In the genomic region with DNA sequence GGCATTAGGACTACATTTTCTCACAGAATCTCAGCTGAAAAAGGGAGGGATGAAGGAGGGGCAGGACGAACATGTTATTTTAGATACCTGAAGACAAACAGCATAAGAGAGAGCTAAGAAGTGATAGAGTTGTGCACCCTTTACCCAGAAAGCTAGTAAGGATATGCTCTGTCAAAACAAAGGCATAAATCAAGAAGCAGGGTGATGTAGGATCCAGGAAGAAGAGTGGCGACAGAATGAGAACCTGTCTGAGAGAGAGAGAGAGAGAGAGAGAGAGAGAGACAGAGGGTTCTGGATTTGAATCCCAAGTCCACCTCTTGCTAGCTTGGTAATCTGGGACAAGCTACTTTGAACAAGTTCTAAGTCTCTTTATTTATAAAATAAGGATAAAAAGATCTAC, we compare ENCODE assay signal across 23 cellular contexts.
"Had no signal": no experiment of that assay in that cellular context is flagged by ENCODE, and none has a peak within 500 bp of the region (broad histone marks: within the 10 kb centered on the region; RNA-seq: fewer than 3 reads in every experiment).

No MANE protein-coding gene starts in this region.

- DNase-seq: effector memory CD8-positive, alpha-beta T cell; foreskin fibroblast; kidney; left cardiac atrium; left ventricle myocardium inferior; lower lobe of right lung; midbrain; occipital lobe; psoas muscle; retina; right lobe of liver; stimulated activated CD4-positive, alpha-beta T cell treated with anti-CD3 and anti-CD28 coated beads, Interleukin-4, amount 100 ng/mL, for 1 hour; stimulated activated CD8-positive, alpha-beta memory T cell treated with anti-CD3 and anti-CD28 coated beads, Interleukin-4, amount 100 ng/mL, for 48 hours; stimulated activated naive CD8-positive, alpha-beta T cell treated with anti-CD3 and anti-CD28 coated beads, Interleukin-15, Interleukin-2, amounts not matched to agents 100 U/mL and 50 U/mL, for 24 hours; testis had no signal

- H3K4me1 Mint-ChIP-seq: memory B cell; stimulated activated effector memory CD8-positive, alpha-beta T cell treated with anti-CD3 and anti-CD28 coated beads, Interleukin-12 subunit alpha, Interleukin-12 subunit beta, amount 100 ng/mL, for 72 hours had no signal

- FAIRE-seq: kidney had no signal

- H3K27ac Mint-ChIP-seq: effector memory CD8-positive, alpha-beta T cell; memory B cell; natural killer cell treated with Interleukin-12 subunit alpha and Interleukin-12 subunit beta and Interleukin-15 and Interleukin-18, amount 100 ng/mL, for 72 hours; stimulated activated effector memory CD8-positive, alpha-beta T cell treated with anti-CD3 and anti-CD28 coated beads, Interleukin-12 subunit alpha, Interleukin-12 subunit beta, amount 100 ng/mL, for 72 hours had no signal

- H3K9ac ChIP-seq: parathyroid adenoma had no signal

- H3K4me1 ChIP-seq: lower lobe of right lung, psoas muscle, right lobe of liver had no signal

- ATAC-seq: effector memory CD8-positive, alpha-beta T cell; gastroesophageal sphincter; left cardiac atrium; lower lobe of right lung; natural killer cell treated with Interleukin-12 subunit alpha and Interleukin-12 subunit beta and Interleukin-15 and Interleukin-18, amount 100 ng/mL, for 72 hours; right lobe of liver; stimulated activated effector memory CD8-positive, alpha-beta T cell treated with anti-CD3 and anti-CD28 coated beads, Interleukin-12 subunit alpha, Interleukin-12 subunit beta, amount 100 ng/mL, for 72 hours; stimulated activated naive CD8-positive, alpha-beta T cell treated with anti-CD3 and anti-CD28 coated beads, Interleukin-15, Interleukin-2, amounts not matched to agents 100 U/mL and 50 U/mL, for 24 hours had no signal

- H3K4me3 ChIP-seq: esophagus muscularis mucosa, gastroesophageal sphincter, left ventricle myocardium inferior, lower lobe of right lung, psoas muscle, right lobe of liver, testis, tibial nerve had no signal

- H3K4me3 Mint-ChIP-seq: effector memory CD8-positive, alpha-beta T cell; memory B cell; natural killer cell treated with Interleukin-12 subunit alpha and Interleukin-12 subunit beta and Interleukin-15 and Interleukin-18, amount 100 ng/mL, for 72 hours; stimulated activated effector memory CD8-positive, alpha-beta T cell treated with anti-CD3 and anti-CD28 coated beads, Interleukin-12 subunit alpha, Interleukin-12 subunit beta, amount 100 ng/mL, for 72 hours had no signal

- H3K27me3 ChIP-seq: esophagus muscularis mucosa, gastroesophageal sphincter, right lobe of liver, testis, tibial nerve had no signal

- H3K27ac ChIP-seq: epithelial cell of prostate, esophagus muscularis mucosa, gastroesophageal sphincter, left ventricle myocardium inferior, lower lobe of right lung, parathyroid adenoma, psoas muscle, right lobe of liver, testis, tibial nerve had no signal

- H2AFZ ChIP-seq: parathyroid adenoma had no signal

- H3K9me3 Mint-ChIP-seq: effector memory CD8-positive, alpha-beta T cell; memory B cell; natural killer cell treated with Interleukin-12 subunit alpha and Interleukin-12 subunit beta and Interleukin-15 and Interleukin-18, amount 100 ng/mL, for 72 hours; stimulated activated effector memory CD8-positive, alpha-beta T cell treated with anti-CD3 and anti-CD28 coated beads, Interleukin-12 subunit alpha, Interleukin-12 subunit beta, amount 100 ng/mL, for 72 hours had no signal

- H3K9me3 ChIP-seq: esophagus muscularis mucosa, gastroesophageal sphincter, left ventricle myocardium inferior, lower lobe of right lung, psoas muscle, right lobe of liver, testis, tibial nerve had no signal

- H3K27me3 Mint-ChIP-seq: effector memory CD8-positive, alpha-beta T cell; memory B cell; natural killer cell treated with Interleukin-12 subunit alpha and Interleukin-12 subunit beta and Interleukin-15 and Interleukin-18, amount 100 ng/mL, for 72 hours had no signal
